Comparison of ENCODE assay signal across 17 cellular contexts in the genomic region with DNA sequence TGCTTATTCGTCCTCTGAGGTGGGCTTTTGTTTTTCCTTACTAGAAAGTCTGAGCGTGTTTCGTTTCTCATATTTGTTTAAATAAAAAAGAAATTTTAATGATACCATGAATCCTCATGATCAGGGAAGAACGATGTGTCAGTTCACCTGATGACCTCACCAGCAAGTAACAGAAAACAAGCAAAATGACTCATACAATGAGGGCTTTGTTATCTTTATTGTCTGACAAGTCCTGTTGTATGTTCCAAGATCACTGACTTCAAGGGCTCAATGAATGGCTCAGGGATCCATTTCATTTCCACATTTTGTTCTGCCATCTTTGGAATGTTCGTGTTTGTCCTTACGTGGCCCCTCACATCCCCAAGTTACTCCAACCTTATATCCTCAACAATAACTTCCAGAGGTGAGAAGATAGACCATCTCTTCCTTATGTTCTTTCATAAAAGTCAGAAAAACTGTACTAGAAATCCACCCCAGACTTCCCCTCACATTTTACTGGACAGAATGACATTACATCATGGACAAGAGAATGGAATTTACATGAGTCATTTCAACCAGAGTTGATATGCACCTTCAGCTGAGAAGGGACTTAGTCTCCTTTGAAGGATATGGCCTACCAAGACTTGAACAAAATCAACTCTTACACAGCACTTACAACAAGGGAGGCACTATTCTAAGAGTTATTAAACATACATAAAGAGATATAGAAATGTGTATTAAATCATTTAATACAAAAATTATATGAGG.
DNase-seq lines count a peak whose midpoint lies in the region; ATAC-seq and TF ChIP-seq lines count a peak whose summit lies in the region.
"Had no signal": no experiment of that assay in that cellular context is flagged by ENCODE, and none has a peak within 500 bp of the region (broad histone marks: within the 10 kb centered on the region; RNA-seq: fewer than 3 reads in every experiment).

No MANE protein-coding gene starts in this region.

- no TSS peak for BruUV-seq in HCT116 (replicated peaks; lab: Mats Ljungman, UMichigan)

- H3K27ac Mint-ChIP-seq in activated naive CD8-positive, alpha-beta T cell treated with anti-CD3 and anti-CD28 coated beads, Interleukin-2, amount 50 U/mL, for 24 hours, result no peak overlapping the region
- H3K27ac Mint-ChIP-seq: CD4-positive, alpha-beta T cell had no signal

- CTCF ChIA-PET in HCT116 (lab: Charles Lee), result no interaction called here

- peak overlapping the region; percentile 73 for H2AFZ ChIP-seq in HCT116 (ENCODE audit: low read depth, low read length, poor library complexity, severe bottlenecking)

- H4K20me1 ChIP-seq in HCT116 (ENCODE audit: insufficient read depth), result no peaks in the 10 kb centered on the region

- POLR2A ChIA-PET in HCT116 (lab: Charles Lee), result no interaction called here

- no peak for TF ChIP-seq CTCF in HCT116 (IDR thresholded peaks at IDR 0.05 in 2 of 3, conservative IDR thresholded peaks at IDR 0.05 in 1 of 3; ENCODE audit: borderline replicate concordance in 1 of 3, insufficient read depth in 1 of 3, low read depth in 2 of 3, low read length in 2 of 3)

- H3K4me3 ChIP-seq in HCT116 (replicated peaks in 1 of 2; ENCODE audit: low read depth in 1 of 2, low read length in 2 of 2), result no peak overlapping the region

- H3K9me2 ChIP-seq in HCT116 (ENCODE audit: insufficient read depth), result no peaks in the 10 kb centered on the region

- ATAC-seq in HCT116, result 0 out of 2 replicates have a peak, but pooled peaks have one; percentile 34
- ATAC-seq in GM18870 (IDR thresholded peaks at IDR 0.05; ENCODE audit: unreplicated experiment), result no peak
- no peak for ATAC-seq in activated naive CD8-positive, alpha-beta T cell treated with anti-CD3 and anti-CD28 coated beads, Interleukin-2, amount 50 U/mL, for 24 hours
- no peak for ATAC-seq in GM18867 (IDR thresholded peaks at IDR 0.05; ENCODE audit: unreplicated experiment)

- intact Hi-C loops in HCT116 (cut with micrococcal nuclease), result no loop called here

- H3K27me3 Mint-ChIP-seq in activated naive CD8-positive, alpha-beta T cell treated with anti-CD3 and anti-CD28 coated beads, Interleukin-2, amount 50 U/mL, for 24 hours, result no peaks in the 10 kb centered on the region
- H3K27me3 Mint-ChIP-seq: CD4-positive, alpha-beta T cell had no signal

- peak; percentile 71 for DNase-seq in A172 (ENCODE audit: low spot score)
- peak; percentile 12 for DNase-seq in HCT116 (ENCODE audit: low read depth, low spot score)
- peak; percentile 78 for DNase-seq in amniotic epithelial cell (ENCODE audit: low read depth)
- peak; percentile 11 for DNase-seq in glomerular visceral epithelial cell (ENCODE audit: extremely low spot score)
- no peak for DNase-seq in activated naive CD8-positive, alpha-beta T cell treated with anti-CD3 and anti-CD28 coated beads, Interleukin-2, amount 50 U/mL, for 24 hours
- DNase-seq in NCI-H1436 (lab: John Stamatoyannopoulos, UW), result no peak
- DNase-seq: activated CD4-positive, alpha-beta T cell treated with anti-CD3 and anti-CD28 coated beads, Interleukin-2, amount 50 U/mL, for 48 hours; activated T-cell treated with anti-CD3 and anti-CD28 coated beads, Interleukin-2, amount 50 U/mL, for 48 hours; CD4-positive, alpha-beta T cell; cerebellar nuclear complex; GDM1; NCI-H510A treated with DMSO at 0.1 percent for 48 hours; stimulated activated CD4-positive, alpha-beta T cell treated with anti-CD3 and anti-CD28 coated beads, Interleukin-4, amount 100 ng/mL, for 1 hour; stimulated activated CD8-positive, alpha-beta memory T cell treated with anti-CD3 and anti-CD28 coated beads, Interleukin-4, amount 100 ng/mL, for 48 hours had no signal

- no peak overlapping the region for H3K4me3 Mint-ChIP-seq in activated naive CD8-positive, alpha-beta T cell treated with anti-CD3 and anti-CD28 coated beads, Interleukin-2, amount 50 U/mL, for 24 hours
- H3K4me3 Mint-ChIP-seq: CD4-positive, alpha-beta T cell had no signal

- no peaks in the 10 kb centered on the region for H3K4me1 Mint-ChIP-seq in activated naive CD8-positive, alpha-beta T cell treated with anti-CD3 and anti-CD28 coated beads, Interleukin-2, amount 50 U/mL, for 24 hours

- no peak for TF ChIP-seq RAD21 in HCT116 (IDR thresholded peaks at IDR 0.05; ENCODE audit: low read depth)

- H3K9me3 Mint-ChIP-seq in activated naive CD8-positive, alpha-beta T cell treated with anti-CD3 and anti-CD28 coated beads, Interleukin-2, amount 50 U/mL, for 24 hours, result no peaks in the 10 kb centered on the region

- no peak for TF ChIP-seq POLR2A in HCT116 (IDR thresholded peaks at IDR 0.05; ENCODE audit: borderline replicate concordance, extremely low read depth, insufficient read depth, insufficient read length)

- H3K27ac ChIP-seq in HCT116 (ENCODE audit: low read depth, low read length), result no peak overlapping the region
- H3K27ac ChIP-seq: HL-60 had no signal

- H3K36me3 Mint-ChIP-seq in activated naive CD8-positive, alpha-beta T cell treated with anti-CD3 and anti-CD28 coated beads, Interleukin-2, amount 50 U/mL, for 24 hours (ENCODE audit: low read depth), result no peaks in the 10 kb centered on the region

- no peaks in the 10 kb centered on the region for H3K79me2 ChIP-seq in HCT116 (ENCODE audit: insufficient read depth, low read length)

- no peaks in the 10 kb centered on the region for H3K9me3 ChIP-seq in HCT116 (ENCODE audit: control insufficient read depth in 1 of 2, insufficient read depth in 1 of 2, low read depth in 1 of 2, low read length in 2 of 2)

- no peak overlapping the region for H3K9ac ChIP-seq in HCT116 (ENCODE audit: low read length)

- H3K27me3 ChIP-seq in HCT116 (ENCODE audit: insufficient read depth, low read length), result no peaks in the 10 kb centered on the region

- H3K36me3 ChIP-seq in HCT116 (ENCODE audit: control insufficient read depth in 1 of 2, insufficient read depth in 2 of 2, low read length in 2 of 2), result no peaks in the 10 kb centered on the region

- H3K4me2 ChIP-seq in HCT116 (ENCODE audit: low read length), result peak overlapping the region; percentile 39

- peaks cover 0 to 7% of the 10 kb centered on the region in 2 experiments; a peak in 2 of 4 replicates for H3K4me1 ChIP-seq in HCT116 (ENCODE audit: control insufficient read depth in 1 of 2, insufficient read depth in 2 of 2, low read length in 2 of 2)

- RAD21 ChIA-PET in HCT116 (lab: Charles Lee; ENCODE audit: low non-redundant PET in 1 of 2, low total read pairs in 2 of 2, uncharacterized antibody in 2 of 2, unreplicated experiment in 2 of 2), result no interaction called here

TF ChIP-seq in HCT116, 20 proteins besides CTCF, POLR2A, EP300 and RAD21:
- TF ChIP-seq FOSL1 (IDR thresholded peaks at IDR 0.05; ENCODE audit: low read depth) (peak; percentile 13; the same call in 1 of the 2 replicates), TCF7L2 (IDR thresholded peaks at IDR 0.05; ENCODE audit: borderline replicate concordance, extremely low read depth, insufficient read depth, insufficient read length) (no peak), JUND (IDR thresholded peaks at IDR 0.05) (peak; percentile 21; the same call in 1 of the 2 replicates)
TF ChIP-seq in HCT116: peak in this region for 2.

Comparison
In these comparisons a context has a peak if more than half of its experiments do, and no peak if none do; other contexts are left out.
1. DNase-seq: peak in A172 (single experiment), HCT116 (single experiment), amniotic epithelial cell (single experiment) and glomerular visceral epithelial cell (single experiment); none in activated naive CD8-positive, alpha-beta T cell treated with anti-CD3 and anti-CD28 coated beads, Interleukin-2, amount 50 U/mL, for 24 hours (single experiment) and NCI-H1436 (single experiment).